Comparison of ENCODE assay signal across 14 cellular contexts in genomic region chr12:45671254-45671653, GRCh38. TPM values are rescaled to one million over a fixed set of nuclear protein-coding genes. Genes with fewer than 3 reads are reported as not detected.
DNase-seq lines count a peak whose midpoint lies in the region; FAIRE-seq and TF ChIP-seq lines count a peak whose summit lies in the region.
"Had no signal": no experiment of that assay in that cellular context is flagged by ENCODE, and none has a peak within 500 bp of the region (broad histone marks: within the 10 kb centered on the region; RNA-seq: fewer than 3 reads in every experiment).

No MANE protein-coding gene starts in this region.

- no peaks in the 10 kb centered on the region for H3K36me3 ChIP-seq in kidney (ENCODE audit: control insufficient read depth in 1 of 2, insufficient read depth in 2 of 2, low read length in 2 of 2)
- H3K36me3 ChIP-seq: BE2C, ovary had no signal

- peak; percentile 78 for FAIRE-seq in kidney (lab: Jason Lieb, UNC)

- CTCF ChIA-PET in AG04450 (lab: Charles Lee): no interaction called here

- POLR2A ChIA-PET in AG04450 (lab: Yijun Ruan, JAX): no interaction called here

- DNase-seq in AG04450 (ENCODE audit: low read depth, low spot score): peak; percentile 21
- peak; percentile 54 for DNase-seq in HT1080 (ENCODE audit: low read depth)
- DNase-seq in cardiac fibroblast (ENCODE audit: low read depth in 2 of 2): peak; percentile 26 to 67
- DNase-seq in kidney: no peak
- no peak for DNase-seq in UCSD-AML1 (lab: John Stamatoyannopoulos, UW; ENCODE audit: unreplicated experiment)
- DNase-seq in LoVo (ENCODE audit: low spot score): no peak
- DNase-seq in NCI-H446 (lab: John Stamatoyannopoulos, UW): no peak
- no peak for DNase-seq in NCI-H524 treated with DMSO at 0.1 percent for 48 hours (lab: John Stamatoyannopoulos, UW)
- DNase-seq: activated CD4-positive, CD25-positive, alpha-beta regulatory T cell; anterior cingulate cortex; BE2C; NCI-H187 treated with DMSO at 0.1 percent for 48 hours; ovary; stimulated activated CD4-positive, alpha-beta T cell treated with anti-CD3 and anti-CD28 coated beads, Interleukin-1b, Interleukin-23, amount 100 ng/mL, for 48 hours had no signal

- H3K4me3 ChIP-seq in AG04450 (ENCODE audit: low read depth, low read length): no peak overlapping the region
- no peak overlapping the region for H3K4me3 ChIP-seq in cardiac fibroblast (replicated peaks in 1 of 2; ENCODE audit: low read depth in 2 of 2, low read length in 2 of 2)
- no peak overlapping the region for H3K4me3 ChIP-seq in kidney (ENCODE audit: low read length in 2 of 2)
- H3K4me3 ChIP-seq: ovary had no signal

- no peak overlapping the region for H3K9ac ChIP-seq in kidney (ENCODE audit: low read length in 2 of 2)

- H3K9me3 ChIP-seq in AG04450 (ENCODE audit: control insufficient read depth, insufficient read depth, low read length): no peaks in the 10 kb centered on the region
- H3K9me3 ChIP-seq in kidney (ENCODE audit: control insufficient read depth in 1 of 2, low read length in 2 of 2): no peaks in the 10 kb centered on the region
- H3K9me3 ChIP-seq: BE2C, ovary had no signal

- no peaks in the 10 kb centered on the region for H3K4me1 ChIP-seq in kidney (ENCODE audit: control insufficient read depth in 1 of 2, insufficient read depth in 1 of 2, low read depth in 1 of 2, low read length in 2 of 2)
- H3K4me1 ChIP-seq: BE2C had no signal

- H3K27ac ChIP-seq in AG04450 (ENCODE audit: low read depth, low read length) (no peak overlapping the region), kidney (ENCODE audit: low read depth in 2 of 2, low read length in 2 of 2) (no peak overlapping the region)
- H3K27ac ChIP-seq: ovary had no signal

- no peaks in the 10 kb centered on the region for H3K27me3 ChIP-seq in AG04450 (ENCODE audit: control insufficient read depth, insufficient read depth, low read length)
- H3K27me3 ChIP-seq: ovary had no signal

- intact Hi-C loops in kidney (cut with DNase I): no loop called here

- TF ChIP-seq CTCF in AG04450 (IDR thresholded peaks at IDR 0.05; ENCODE audit: low read depth, low read length) (no peak), cardiac fibroblast (IDR thresholded peaks at IDR 0.05; ENCODE audit: low read depth, low read length) (no peak), kidney (IDR thresholded peaks at IDR 0.05; ENCODE audit: borderline replicate concordance, extremely low read depth, insufficient read depth) (no peak)

RNA-seq across cellular contexts. Expression of gene ARID2, which starts 58.3 kb away (rescaled TPM):
- polyA plus RNA-seq in AG04450 (2011; rRNA removed) (16.0 and 18.5 TPM in 2 replicates), kidney (ENCODE audit: insufficient read depth, low read depth, low replicate concordance) (4.4 TPM)
- 44.3 and 62.7 TPM in 2 replicates for polyA minus RNA-seq in AG04450 (2011; rRNA and poly(A)+ RNA removed)
- total RNA-seq in HT1080 (2014; rRNA removed; shearing (Covaris generic)): 8.8 and 12.8 TPM in 2 replicates
- polyA plus RNA-seq in HT1080 (2015; cell fraction: cytosol; rRNA removed): 6.4 and 8.5 TPM in 2 replicates
- polyA plus RNA-seq in HT1080 (2015; cell fraction: nucleus; rRNA removed): 16.7 and 17.3 TPM in 2 replicates
- total RNA-seq in kidney: 35.7 TPM

Comparison
In these comparisons a context has a peak if more than half of its experiments do, and no peak if none do; other contexts are left out.
1. DNase-seq: peak in AG04450 (single experiment), HT1080 (single experiment) and cardiac fibroblast (2 of 2); none in kidney (single experiment), UCSD-AML1 (single experiment), LoVo (single experiment), NCI-H446 (0 of 2) and NCI-H524 treated with DMSO at 0.1 percent for 48 hours (single experiment).